18 cellular contexts compared by ENCODE assay signal in the genomic region with DNA sequence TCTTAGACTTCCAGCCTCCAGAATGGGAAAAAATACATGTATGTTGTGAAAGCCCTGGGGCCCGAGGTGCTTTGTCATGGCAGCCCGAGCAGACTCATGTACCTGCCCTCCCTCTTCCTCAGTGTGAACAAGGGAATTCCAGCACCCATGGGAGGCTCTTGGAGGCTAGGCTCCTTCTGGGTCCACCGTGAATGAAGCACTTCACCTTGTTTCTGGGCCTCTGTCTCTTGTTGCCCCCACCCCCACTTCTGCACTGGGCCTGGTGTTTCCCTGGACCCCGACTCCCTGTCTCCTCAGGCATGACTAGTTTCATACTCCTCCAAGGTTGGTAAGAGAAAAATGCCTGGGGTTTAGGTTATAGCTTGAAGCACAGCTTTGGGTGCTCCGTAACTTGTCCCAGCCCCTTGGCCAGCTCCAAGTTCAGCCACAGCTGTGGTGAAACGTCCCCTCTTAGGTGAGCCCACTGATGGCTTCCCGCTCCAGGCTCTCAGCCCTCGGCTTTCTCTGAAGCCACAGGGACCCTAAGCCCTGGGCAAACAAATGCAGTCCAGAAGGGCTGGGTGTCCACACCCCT. TPM values are rescaled to one million over a fixed set of nuclear protein-coding genes. Genes with fewer than 3 reads are reported as not detected.
DNase-seq lines count a peak whose midpoint lies in the region; ATAC-seq and TF ChIP-seq lines count a peak whose summit lies in the region.
"Had no signal": no experiment of that assay in that cellular context is flagged by ENCODE, and none has a peak within 500 bp of the region (broad histone marks: within the 10 kb centered on the region; RNA-seq: fewer than 3 reads in every experiment).

No MANE protein-coding gene starts in this region.

- peaks cover 38% of the 10 kb centered on the region for H3K27me3 Mint-ChIP-seq in activated CD8-positive, alpha-beta T cell treated with anti-CD3 and anti-CD28 coated beads, Interleukin-2, amount 10 ng/mL, durations not matched to agents 7 days and 5 days (ENCODE audit: low read depth)
- H3K27me3 Mint-ChIP-seq in activated CD8-positive, alpha-beta T cell treated with anti-CD3 and anti-CD28 coated beads for 36 hours = peaks cover 10% of the 10 kb centered on the region
- H3K27me3 Mint-ChIP-seq in activated T-helper 2 cell treated with anti-CD3 and anti-CD28 coated beads, Interferon-gamma antibody, Interleukin-2, Interleukin-4, amounts not matched to agents 10 μg/mL and 5 μg/mL and 100 μg/mL, durations not matched to agents 14 hours and 24 hours and 36 hours (ENCODE audit: low read depth) = peaks cover 39% of the 10 kb centered on the region

- H3K4me1 ChIP-seq in tibial artery = peaks cover 0 to 24% (median 18%) of the 10 kb centered on the region in 4 donors
- H3K4me1 ChIP-seq: A549 had no signal

- H3K4me3 ChIP-seq in NB4 (ENCODE audit: low read depth, low read length) = peak overlapping the region; percentile 23
- no peak overlapping the region for H3K4me3 ChIP-seq in tibial artery
- H3K4me3 ChIP-seq: A549, cardiac muscle cell had no signal

- H3K4me3 Mint-ChIP-seq in activated CD8-positive, alpha-beta T cell treated with anti-CD3 and anti-CD28 coated beads, Interleukin-2, amount 10 ng/mL, durations not matched to agents 7 days and 5 days = no peak overlapping the region
- H3K4me3 Mint-ChIP-seq in activated CD8-positive, alpha-beta T cell treated with anti-CD3 and anti-CD28 coated beads for 36 hours = no peak overlapping the region
- no peak overlapping the region for H3K4me3 Mint-ChIP-seq in activated T-helper 2 cell treated with anti-CD3 and anti-CD28 coated beads, Interferon-gamma antibody, Interleukin-2, Interleukin-4, amounts not matched to agents 10 μg/mL and 5 μg/mL and 100 μg/mL, durations not matched to agents 14 hours and 24 hours and 36 hours (ENCODE audit: low read depth)
- H3K4me3 Mint-ChIP-seq: activated naive CD8-positive, alpha-beta T cell treated with anti-CD3 and anti-CD28 coated beads, Interleukin-2, amount 50 U/mL, for 24 hours had no signal

- H3K36me3 ChIP-seq in tibial artery = no peaks in the 10 kb centered on the region
- H3K36me3 ChIP-seq: cardiac muscle cell, thoracic aorta had no signal

- H3K27ac ChIP-seq in tibial artery = peak overlapping the region; percentile 57 to 62
- H3K27ac ChIP-seq: A549, cardiac muscle cell had no signal

- POLR2A ChIA-PET in activated CD8-positive, alpha-beta T cell treated with anti-CD3 and anti-CD28 coated beads, Interleukin-2, amount 10 ng/mL, durations not matched to agents 7 days and 5 days (lab: Charles Lee) = no interaction called here
- POLR2A ChIA-PET in activated CD8-positive, alpha-beta T cell treated with anti-CD3 and anti-CD28 coated beads for 36 hours (lab: Charles Lee) = no interaction called here

- no peaks in the 10 kb centered on the region for H3K36me3 Mint-ChIP-seq in activated CD8-positive, alpha-beta T cell treated with anti-CD3 and anti-CD28 coated beads, Interleukin-2, amount 10 ng/mL, durations not matched to agents 7 days and 5 days (ENCODE audit: low read depth)
- H3K36me3 Mint-ChIP-seq in activated CD8-positive, alpha-beta T cell treated with anti-CD3 and anti-CD28 coated beads for 36 hours (ENCODE audit: low read depth) = no peaks in the 10 kb centered on the region
- H3K36me3 Mint-ChIP-seq in activated T-helper 2 cell treated with anti-CD3 and anti-CD28 coated beads, Interferon-gamma antibody, Interleukin-2, Interleukin-4, amounts not matched to agents 10 μg/mL and 5 μg/mL and 100 μg/mL, durations not matched to agents 14 hours and 24 hours and 36 hours (ENCODE audit: low read depth) = no peaks in the 10 kb centered on the region

- no peak for TF ChIP-seq POLR2A in NB4 (IDR thresholded peaks at IDR 0.05; ENCODE audit: extremely low read depth, insufficient read length)

- peak; percentile 19 for ATAC-seq in activated CD8-positive, alpha-beta T cell treated with anti-CD3 and anti-CD28 coated beads, Interleukin-2, amount 10 ng/mL, durations not matched to agents 7 days and 5 days
- no peak for ATAC-seq in activated CD8-positive, alpha-beta T cell treated with anti-CD3 and anti-CD28 coated beads for 36 hours
- ATAC-seq: A549 had no signal

- no peaks in the 10 kb centered on the region for H3K9me3 ChIP-seq in tibial artery
- H3K9me3 ChIP-seq: A549, thoracic aorta had no signal

- H3K27ac Mint-ChIP-seq in activated CD8-positive, alpha-beta T cell treated with anti-CD3 and anti-CD28 coated beads, Interleukin-2, amount 10 ng/mL, durations not matched to agents 7 days and 5 days = no peak overlapping the region
- no peak overlapping the region for H3K27ac Mint-ChIP-seq in activated CD8-positive, alpha-beta T cell treated with anti-CD3 and anti-CD28 coated beads for 36 hours
- no peak overlapping the region for H3K27ac Mint-ChIP-seq in activated T-helper 2 cell treated with anti-CD3 and anti-CD28 coated beads, Interferon-gamma antibody, Interleukin-2, Interleukin-4, amounts not matched to agents 10 μg/mL and 5 μg/mL and 100 μg/mL, durations not matched to agents 14 hours and 24 hours and 36 hours

- no peaks in the 10 kb centered on the region for H3K27me3 ChIP-seq in tibial artery

- CTCF ChIA-PET in activated CD8-positive, alpha-beta T cell treated with anti-CD3 and anti-CD28 coated beads, Interleukin-2, amount 10 ng/mL, durations not matched to agents 7 days and 5 days (lab: Charles Lee) = interaction anchor here (1.6 to 6.1 kb wide), 2 partner anchors 21 to 27 kb away, joined by 6 to 30 read pairs; no protein-coding TSS in a partner anchor
- CTCF ChIA-PET in activated CD8-positive, alpha-beta T cell treated with anti-CD3 and anti-CD28 coated beads for 36 hours (lab: Charles Lee) = interaction anchor here (2.3 to 4.8 kb wide), 2 partner anchors 21 to 23 kb away, joined by 8 to 19 read pairs; no protein-coding TSS in a partner anchor

- H3K4me1 Mint-ChIP-seq in activated CD8-positive, alpha-beta T cell treated with anti-CD3 and anti-CD28 coated beads, Interleukin-2, amount 10 ng/mL, durations not matched to agents 7 days and 5 days (ENCODE audit: low read depth) = peaks cover 19% of the 10 kb centered on the region
- peaks cover 10% of the 10 kb centered on the region for H3K4me1 Mint-ChIP-seq in activated CD8-positive, alpha-beta T cell treated with anti-CD3 and anti-CD28 coated beads for 36 hours (ENCODE audit: low read depth)
- H3K4me1 Mint-ChIP-seq in activated T-helper 2 cell treated with anti-CD3 and anti-CD28 coated beads, Interferon-gamma antibody, Interleukin-2, Interleukin-4, amounts not matched to agents 10 μg/mL and 5 μg/mL and 100 μg/mL, durations not matched to agents 14 hours and 24 hours and 36 hours (ENCODE audit: low read depth) = peaks cover 17% of the 10 kb centered on the region

- TF ChIP-seq CTCF in activated CD8-positive, alpha-beta T cell treated with anti-CD3 and anti-CD28 coated beads for 36 hours (IDR thresholded peaks at IDR 0.05) = no peak
- no peak for TF ChIP-seq CTCF in NB4 (IDR thresholded peaks at IDR 0.05; ENCODE audit: low read depth, low read length)
- TF ChIP-seq CTCF in tibial artery (IDR thresholded peaks at IDR 0.05) = no peak

- intact Hi-C loops in activated CD8-positive, alpha-beta T cell treated with anti-CD3 and anti-CD28 coated beads for 36 hours (cut with micrococcal nuclease) = no loop called here
- intact Hi-C loops in tibial artery (cut with DNase I; ENCODE audit: low total_unique reads) = no loop called here
- intact Hi-C loops in activated T-helper 2 cell treated with anti-CD3 and anti-CD28 coated beads, Interferon-gamma antibody, Interleukin-2, Interleukin-4, amounts not matched to agents 10 μg/mL and 5 μg/mL and 100 μg/mL, durations not matched to agents 14 hours and 24 hours and 36 hours (cut with micrococcal nuclease) = no loop called here

- no peak for DNase-seq in activated CD8-positive, alpha-beta T cell treated with anti-CD3 and anti-CD28 coated beads, Interleukin-2, amount 10 ng/mL, durations not matched to agents 7 days and 5 days
- DNase-seq in activated CD8-positive, alpha-beta T cell treated with anti-CD3 and anti-CD28 coated beads for 36 hours = no peak
- no peak for DNase-seq in NB4 (ENCODE audit: low read depth)
- peak; percentile 37 for DNase-seq in islet precursor cell
- peak in 1 of 2 donors; percentile 48 for DNase-seq in tibial artery
- DNase-seq in SW480 (ENCODE audit: low spot score) = no peak
- DNase-seq in activated T-helper 2 cell treated with anti-CD3 and anti-CD28 coated beads, Interferon-gamma antibody, Interleukin-2, Interleukin-4, amounts not matched to agents 10 μg/mL and 5 μg/mL and 100 μg/mL, durations not matched to agents 14 hours and 24 hours and 36 hours (ENCODE audit: low spot score) = no peak
- no peak for DNase-seq in NCI-H2107 (lab: John Stamatoyannopoulos, UW)
- DNase-seq: effector memory CD4-positive, alpha-beta T cell; NCI-H2029; NCI-H524; SHP77 treated with DMSO at 0.1 percent for 48 hours; T-helper 17 cell had no signal

- peaks cover 7% of the 10 kb centered on the region for H3K9me3 Mint-ChIP-seq in activated CD8-positive, alpha-beta T cell treated with anti-CD3 and anti-CD28 coated beads, Interleukin-2, amount 10 ng/mL, durations not matched to agents 7 days and 5 days (ENCODE audit: insufficient read depth)
- H3K9me3 Mint-ChIP-seq in activated CD8-positive, alpha-beta T cell treated with anti-CD3 and anti-CD28 coated beads for 36 hours = peaks cover 3% of the 10 kb centered on the region
- H3K9me3 Mint-ChIP-seq in activated T-helper 2 cell treated with anti-CD3 and anti-CD28 coated beads, Interferon-gamma antibody, Interleukin-2, Interleukin-4, amounts not matched to agents 10 μg/mL and 5 μg/mL and 100 μg/mL, durations not matched to agents 14 hours and 24 hours and 36 hours = peaks cover 3% of the 10 kb centered on the region

RNA-seq across cellular contexts. Expression of a gene that starts 30.2 kb away (rescaled TPM):
- total RNA-seq in activated CD8-positive, alpha-beta T cell treated with anti-CD3 and anti-CD28 coated beads, Interleukin-2, amount 10 ng/mL, durations not matched to agents 7 days and 5 days = not detected
- total RNA-seq in activated CD8-positive, alpha-beta T cell treated with anti-CD3 and anti-CD28 coated beads for 36 hours = not detected
- total RNA-seq in activated T-helper 2 cell treated with anti-CD3 and anti-CD28 coated beads, Interferon-gamma antibody, Interleukin-2, Interleukin-4, amounts not matched to agents 10 μg/mL and 5 μg/mL and 100 μg/mL, durations not matched to agents 14 hours and 24 hours and 36 hours = 0.18 and 0.43 TPM in 2 replicates
- total RNA-seq: CD8-positive, alpha-beta memory T cell had no signal

RNA-seq across cellular contexts. Expression of a gene that starts 49.6 kb away (rescaled TPM):
- under 1 TPM; 0.16 to 0.37 TPM for total RNA-seq in activated CD8-positive, alpha-beta T cell treated with anti-CD3 and anti-CD28 coated beads, Interleukin-2, amount 10 ng/mL, durations not matched to agents 7 days and 5 days
- total RNA-seq in activated CD8-positive, alpha-beta T cell treated with anti-CD3 and anti-CD28 coated beads for 36 hours = 1 to 10 TPM in 1 of 2 experiments, under 1 TPM in 1; 0.90 to 1.1 TPM
- 0.18 and 0.21 TPM in 2 replicates for total RNA-seq in activated T-helper 2 cell treated with anti-CD3 and anti-CD28 coated beads, Interferon-gamma antibody, Interleukin-2, Interleukin-4, amounts not matched to agents 10 μg/mL and 5 μg/mL and 100 μg/mL, durations not matched to agents 14 hours and 24 hours and 36 hours
- total RNA-seq: cardiac muscle cell had no signal
